Comparison of ENCODE assay signal across 20 cellular contexts in genomic region chr2:40287201-40287600, GRCh38.
A peak's percentile ranks its signal among the peaks of the same experiment; 100 is the strongest.
DNase-seq lines count a peak whose midpoint lies in the region; ATAC-seq and TF ChIP-seq lines count a peak whose summit lies in the region.
"Had no signal": no experiment of that assay in that cellular context is flagged by ENCODE, and none has a peak within 500 bp of the region (broad histone marks: within the 10 kb centered on the region; RNA-seq: fewer than 3 reads in every experiment).

No MANE protein-coding gene starts in this region.

- no peak for TF ChIP-seq CTCF in DOHH2 (IDR thresholded peaks at IDR 0.05; ENCODE audit: low read depth, low read length, poor library complexity, severe bottlenecking)
- TF ChIP-seq CTCF in fibroblast of the aortic adventitia (IDR thresholded peaks at IDR 0.05; ENCODE audit: insufficient read depth, low read length) = no peak
- no peak for TF ChIP-seq CTCF in upper lobe of left lung (IDR thresholded peaks at IDR 0.05)

- WGBS in upper lobe of left lung, 2 donors = 60 to 63% methylated on average over 2 of the region's 2 CpGs

- H3K79me2 ChIP-seq in DOHH2 (ENCODE audit: control insufficient read depth, low read length) = peaks cover 42% of the 10 kb centered on the region
- H3K79me2 ChIP-seq: hepatocyte had no signal

- TF ChIP-seq EP300 in upper lobe of left lung (IDR thresholded peaks at IDR 0.05) = no peak

- H3K4me3 ChIP-seq in DOHH2 (ENCODE audit: low read length) (no peak overlapping the region), fibroblast of the aortic adventitia (ENCODE audit: low read depth, low read length) (no peak overlapping the region), upper lobe of left lung (no peak overlapping the region)
- H3K4me3 ChIP-seq: breast epithelium, dorsolateral prefrontal cortex, esophagus muscularis mucosa, hepatocyte, Peyer's patch, sigmoid colon had no signal

- H3K27me3 ChIP-seq in DOHH2 (ENCODE audit: control insufficient read depth, low read length) (no peaks in the 10 kb centered on the region), upper lobe of left lung (no peaks in the 10 kb centered on the region)
- H3K27me3 ChIP-seq: BE2C, breast epithelium, esophagus muscularis mucosa, hepatocyte, neutrophil, Peyer's patch, sigmoid colon had no signal

- peak; percentile 19 for DNase-seq in NCI-H1417 treated with DMSO at 0.1 percent for 48 hours (lab: John Stamatoyannopoulos, UW)
- DNase-seq in NCI-H774 (lab: John Stamatoyannopoulos, UW) = peak; percentile 37
- peak; percentile 56 for DNase-seq in fibroblast of the aortic adventitia (ENCODE audit: low read depth)
- no peak for DNase-seq in NK-92 treated with Interleukin-12 subunit alpha and Interleukin-12 subunit beta, amount 100 ng/mL, for 24 hours (lab: John Stamatoyannopoulos, UW)
- no peak for DNase-seq in upper lobe of left lung
- no peak for DNase-seq in globus pallidus (ENCODE audit: low spot score)
- DNase-seq: activated CD4-positive, alpha-beta T cell treated with anti-CD3 and anti-CD28 coated beads, Interleukin-2, amount 50 U/mL, for 4 hours; activated T-cell treated with anti-CD3 and anti-CD28 coated beads, Interleukin-2, amount 50 U/mL, for 1 hour; BE2C; dorsolateral prefrontal cortex; NCI-H510A treated with DMSO at 0.1 percent for 48 hours; Peyer's patch; sigmoid colon; stimulated activated CD4-positive, alpha-beta T cell treated with anti-CD3 and anti-CD28 coated beads, Interleukin-4, amount 100 ng/mL, for 1 hour had no signal

- H3K4me1 ChIP-seq in DOHH2 (ENCODE audit: control insufficient read depth, low read length) (peaks cover 92% of the 10 kb centered on the region), upper lobe of left lung (no peaks in the 10 kb centered on the region)
- H3K4me1 ChIP-seq: breast epithelium, Peyer's patch had no signal

- H3K27ac ChIP-seq in DOHH2 (ENCODE audit: low read depth, low read length) = no peak overlapping the region
- no peak overlapping the region for H3K27ac ChIP-seq in upper lobe of left lung
- H3K27ac ChIP-seq: breast epithelium, dorsolateral prefrontal cortex, esophagus muscularis mucosa, hepatocyte, neutrophil, Peyer's patch had no signal

- TF ChIP-seq POLR2A in upper lobe of left lung (IDR thresholded peaks at IDR 0.05) = no peak

- H3K9me3 ChIP-seq in DOHH2 (ENCODE audit: control insufficient read depth, insufficient read depth, low read length) (no peaks in the 10 kb centered on the region), upper lobe of left lung (no peaks in the 10 kb centered on the region)
- H3K9me3 ChIP-seq: BE2C, breast epithelium, esophagus muscularis mucosa, neutrophil, Peyer's patch, sigmoid colon had no signal

- H3K36me3 ChIP-seq in DOHH2 (ENCODE audit: control insufficient read depth, low read length) (peaks cover 9% of the 10 kb centered on the region), upper lobe of left lung (no peaks in the 10 kb centered on the region)
- H3K36me3 ChIP-seq: BE2C, breast epithelium, esophagus muscularis mucosa, neutrophil, Peyer's patch, sigmoid colon had no signal

- H4K20me1 ChIP-seq in DOHH2 (ENCODE audit: control insufficient read depth, insufficient read depth, low read depth, low read length) = no peaks in the 10 kb centered on the region

- H3K4me2 ChIP-seq in DOHH2 (ENCODE audit: low read length) = peak overlapping the region; percentile 30; the same call in 1 of the 2 replicates
- H3K4me2 ChIP-seq: hepatocyte had no signal

- ATAC-seq in upper lobe of left lung (ENCODE audit: low FRiP score in 2 of 2) = no peak
- ATAC-seq: activated naive CD4-positive, alpha-beta T cell treated with anti-CD3 and anti-CD28 coated beads, Interleukin-2, amount 50 U/mL, for 72 hours had no signal

- H3K9me2 ChIP-seq in DOHH2 (replicated peaks; ENCODE audit: control insufficient read depth, low read length) = no peaks in the 10 kb centered on the region

- H3F3A ChIP-seq in DOHH2 (ENCODE audit: control insufficient read depth, insufficient read depth) = peaks cover 21% of the 10 kb centered on the region

Comparison
In these comparisons a context has a peak if more than half of its experiments do, and no peak if none do; other contexts are left out.
1. DNase-seq: peak in NCI-H1417 treated with DMSO at 0.1 percent for 48 hours (single experiment), NCI-H774 (single experiment) and fibroblast of the aortic adventitia (single experiment); none in NK-92 treated with Interleukin-12 subunit alpha and Interleukin-12 subunit beta, amount 100 ng/mL, for 24 hours (single experiment), upper lobe of left lung (0 of 2) and globus pallidus (single experiment).